ENCODE assay signal across 15 cellular contexts in genomic region chr1:235017719-235018118, GRCh38.
DNase-seq lines count a peak whose midpoint lies in the region; ATAC-seq and TF ChIP-seq lines count a peak whose summit lies in the region.
"Had no signal": no experiment of that assay in that cellular context is flagged by ENCODE, and none has a peak within 500 bp of the region (broad histone marks: within the 10 kb centered on the region; RNA-seq: fewer than 3 reads in every experiment).

No MANE protein-coding gene starts in this region.

- H3K4me3 ChIP-seq in CD4-positive, CD25-positive, alpha-beta regulatory T cell (ENCODE audit: low read depth, low read length): no peak overlapping the region
- no peak overlapping the region for H3K4me3 ChIP-seq in GM23248
- no peak overlapping the region for H3K4me3 ChIP-seq in astrocyte of the spinal cord (ENCODE audit: low read depth, low read length)
- no peak overlapping the region for H3K4me3 ChIP-seq in mesenchymal stem cell (ENCODE audit: insufficient read depth in 1 of 2, low read depth in 1 of 2, low read length in 2 of 2)
- H3K4me3 ChIP-seq: dorsolateral prefrontal cortex, right atrium auricular region had no signal

- H3K4me2 ChIP-seq in GM23248 (ENCODE audit: unreplicated experiment) (no peak overlapping the region), mesenchymal stem cell (ENCODE audit: low read length, poor library complexity, severe bottlenecking) (no peak overlapping the region)

- TF ChIP-seq CTCF in astrocyte of the spinal cord (IDR thresholded peaks at IDR 0.05; ENCODE audit: low read depth, low read length): no peak

- H4K91ac ChIP-seq in mesenchymal stem cell (ENCODE audit: low read length): no peak overlapping the region

- H3K9me3 Mint-ChIP-seq in CD4-positive, CD25-positive, alpha-beta regulatory T cell: peaks cover 0 to 12% (median 3%) of the 10 kb centered on the region in 7 donors
- H3K9me3 Mint-ChIP-seq: IgD-negative memory B cell had no signal

- H3K9ac ChIP-seq in GM23248 (peak overlapping the region; percentile 52), mesenchymal stem cell (ENCODE audit: low read length) (peak overlapping the region; percentile 27)

- no peaks in the 10 kb centered on the region for H3K9me3 ChIP-seq in CD4-positive, CD25-positive, alpha-beta regulatory T cell (ENCODE audit: control insufficient read depth in 2 of 2, low read length in 2 of 2)
- H3K9me3 ChIP-seq in GM23248 (ENCODE audit: low read depth) (no peaks in the 10 kb centered on the region), mesenchymal stem cell (ENCODE audit: control insufficient read depth, low read length) (peaks cover 12% of the 10 kb centered on the region)
- H3K9me3 ChIP-seq: right atrium auricular region had no signal

- no peaks in the 10 kb centered on the region for H3K27me3 Mint-ChIP-seq in CD4-positive, CD25-positive, alpha-beta regulatory T cell
- H3K27me3 Mint-ChIP-seq: CD4-positive, alpha-beta T cell; IgD-negative memory B cell; naive B cell had no signal

- no peak for DNase-seq in CD4-positive, CD25-positive, alpha-beta regulatory T cell
- peak; percentile 46 for DNase-seq in GM23248
- DNase-seq in astrocyte of the spinal cord (ENCODE audit: low read depth, low spot score): peak; percentile 22
- DNase-seq in mesenchymal stem cell: peak; percentile 62
- DNase-seq in NCI-H82 treated with DMSO at 0.1 percent for 48 hours (lab: John Stamatoyannopoulos, UW; ENCODE audit: unreplicated experiment): no peak
- no peak for DNase-seq in NCI-H526 treated with DMSO at 0.1 percent for 48 hours (lab: John Stamatoyannopoulos, UW)
- no peak for DNase-seq in NCI-H187 (lab: John Stamatoyannopoulos, UW)
- no peak for DNase-seq in nucleus accumbens (lab: John Stamatoyannopoulos, UW)
- DNase-seq: CD4-positive, alpha-beta T cell; naive B cell; NCI-H1436 treated with DMSO at 0.1 percent for 48 hours; RPMI8226 had no signal

- H3F3A ChIP-seq in GM23248 (ENCODE audit: insufficient read depth): peaks cover 31% of the 10 kb centered on the region

- H3K79me2 ChIP-seq in GM23248 (ENCODE audit: insufficient read depth): no peaks in the 10 kb centered on the region

- no peaks in the 10 kb centered on the region for H3K79me1 ChIP-seq in mesenchymal stem cell (replicated peaks; ENCODE audit: low read length, poor library complexity, severe bottlenecking)

- no peaks in the 10 kb centered on the region for H3K36me3 ChIP-seq in CD4-positive, CD25-positive, alpha-beta regulatory T cell (ENCODE audit: control insufficient read depth, insufficient read depth, low read length)
- H3K36me3 ChIP-seq in GM23248 (ENCODE audit: low read depth) (no peaks in the 10 kb centered on the region), mesenchymal stem cell (ENCODE audit: control insufficient read depth in 1 of 2, insufficient read depth in 2 of 2, low read depth in 1 of 2, low read length in 2 of 2) (no peaks in the 10 kb centered on the region)
- H3K36me3 ChIP-seq: right atrium auricular region had no signal

- no peak for ATAC-seq in CD4-positive, CD25-positive, alpha-beta regulatory T cell (ENCODE audit: low read depth in 2 of 2)

- WGBS in GM23248 (ENCODE audit: low coverage in 1 of 2, low lambda C conversion rate in 2 of 2, missing lambda C conversion rate in 2 of 2), 2 experiments: 74 to 77% methylated on average over 2 of the region's 2 CpGs
- WGBS in mesenchymal stem cell: 72% methylated on average over 2 of the region's 2 CpGs

- H3K23ac ChIP-seq in mesenchymal stem cell (ENCODE audit: low read length in 2 of 2): no peak overlapping the region

- H3K4me1 Mint-ChIP-seq in CD4-positive, CD25-positive, alpha-beta regulatory T cell: peaks cover 5 to 52% (median 24%) of the 10 kb centered on the region in 4 donors

- no peak overlapping the region for H3K4ac ChIP-seq in mesenchymal stem cell (ENCODE audit: low read depth in 1 of 2, low read length in 2 of 2)

- in situ Hi-C loops in GM23248 (cut with MboI) (no loop called here), astrocyte of the spinal cord (cut with HindIII; ENCODE audit: low sequenced_read_pairs) (no loop called here)

- H4K8ac ChIP-seq in mesenchymal stem cell (ENCODE audit: low read length): no peak overlapping the region

- H2BK15ac ChIP-seq in mesenchymal stem cell (ENCODE audit: low read depth, poor library complexity, severe bottlenecking): no peak overlapping the region

- H3K27ac Mint-ChIP-seq in CD4-positive, CD25-positive, alpha-beta regulatory T cell: peak overlapping the region in 2 of 3 donors; percentile 42 to 68
- H3K27ac Mint-ChIP-seq: CD4-positive, alpha-beta T cell had no signal

- H3K27me3 ChIP-seq in CD4-positive, CD25-positive, alpha-beta regulatory T cell (ENCODE audit: control insufficient read depth, insufficient read depth, low read length): no peaks in the 10 kb centered on the region
- H3K27me3 ChIP-seq in GM23248 (replicated peaks; ENCODE audit: insufficient read depth) (no peaks in the 10 kb centered on the region), mesenchymal stem cell (ENCODE audit: control insufficient read depth in 1 of 2, insufficient read depth in 1 of 2, low read length in 2 of 2) (no peaks in the 10 kb centered on the region)
- H3K27me3 ChIP-seq: dorsolateral prefrontal cortex, right atrium auricular region had no signal

- H3K36me3 Mint-ChIP-seq in CD4-positive, CD25-positive, alpha-beta regulatory T cell: no peaks in the 10 kb centered on the region
- H3K36me3 Mint-ChIP-seq: IgD-negative memory B cell, naive B cell had no signal

- H3K4me1 ChIP-seq in CD4-positive, CD25-positive, alpha-beta regulatory T cell (ENCODE audit: control insufficient read depth, insufficient read depth, low read length, poor library complexity, severe bottlenecking): peaks cover 9% of the 10 kb centered on the region
- H3K4me1 ChIP-seq in GM23248 (ENCODE audit: insufficient read depth) (peaks cover 37% of the 10 kb centered on the region), mesenchymal stem cell (ENCODE audit: control insufficient read depth, insufficient read depth, low read depth, low read length) (peaks cover 2% of the 10 kb centered on the region)

- H2AFZ ChIP-seq in GM23248 (no peak overlapping the region), mesenchymal stem cell (ENCODE audit: low read depth, low read length) (no peak overlapping the region)

- H3K27ac ChIP-seq in CD4-positive, CD25-positive, alpha-beta regulatory T cell (ENCODE audit: insufficient read depth, low read length, poor library complexity, severe bottlenecking): no peak overlapping the region
- H3K27ac ChIP-seq in GM23248 (peak overlapping the region; percentile 89), mesenchymal stem cell (ENCODE audit: low read length, poor library complexity, severe bottlenecking) (peak overlapping the region; percentile 3)
- H3K27ac ChIP-seq: dorsolateral prefrontal cortex, right atrium auricular region had no signal

- H3K18ac ChIP-seq in mesenchymal stem cell (ENCODE audit: low read depth in 1 of 2, low read length in 2 of 2): no peak overlapping the region

- H3K4me3 Mint-ChIP-seq in CD4-positive, CD25-positive, alpha-beta regulatory T cell: no peak overlapping the region
- H3K4me3 Mint-ChIP-seq: CD4-positive, alpha-beta T cell had no signal

- H4K20me1 ChIP-seq in GM23248 (ENCODE audit: insufficient read depth): no peaks in the 10 kb centered on the region

- H2BK5ac ChIP-seq in mesenchymal stem cell (ENCODE audit: low read depth, low read length, poor library complexity, severe bottlenecking): no peak overlapping the region

- no peak overlapping the region for H2BK12ac ChIP-seq in mesenchymal stem cell (ENCODE audit: low read length in 2 of 2)

- H2AK5ac ChIP-seq in mesenchymal stem cell (ENCODE audit: low read length, severe bottlenecking): no peak overlapping the region

- H3K14ac ChIP-seq in mesenchymal stem cell (ENCODE audit: low read length in 2 of 2): no peak overlapping the region

- no peaks in the 10 kb centered on the region for H3K9me2 ChIP-seq in GM23248 (ENCODE audit: insufficient read depth)

- H2BK120ac ChIP-seq in mesenchymal stem cell (ENCODE audit: low read depth, low read length): no peak overlapping the region

Comparison
In these comparisons a context has a peak if more than half of its experiments do, and no peak if none do; other contexts are left out.
1. DNase-seq: peak in GM23248 (single experiment), astrocyte of the spinal cord (single experiment) and mesenchymal stem cell (single experiment); none in CD4-positive, CD25-positive, alpha-beta regulatory T cell (0 of 3), NCI-H82 treated with DMSO at 0.1 percent for 48 hours (single experiment), NCI-H526 treated with DMSO at 0.1 percent for 48 hours (single experiment), NCI-H187 (0 of 2) and nucleus accumbens (0 of 56).